Comparison of ENCODE assay signal across 8 cellular contexts in genomic region chr3:13376091-13376490, GRCh38. TPM values are rescaled to one million over a fixed set of nuclear protein-coding genes. Genes with fewer than 3 reads are reported as not detected.
"Had no signal": no experiment of that assay in that cellular context is flagged by ENCODE, and none has a peak within 500 bp of the region (broad histone marks: within the 10 kb centered on the region; RNA-seq: fewer than 3 reads in every experiment).

No MANE protein-coding gene starts in this region.

- H3K27ac Mint-ChIP-seq: HFFc6, IgD-negative memory B cell had no signal

- H3K4me1 ChIP-seq: HAP-1 had no signal

- FAIRE-seq: HepG2 had no signal

- H3K4me3 ChIP-seq: GM23248, HAP-1 had no signal

- H2AFZ ChIP-seq: GM23248 had no signal

- H3K27me3 Mint-ChIP-seq: IgD-negative memory B cell had no signal

- DNase-seq: GM23248, GOT3, H7, HFFc6 had no signal

- H3K27ac ChIP-seq: GM23248, HL-60 had no signal

- H3K9ac ChIP-seq: GM23248 had no signal

- H3K9me3 ChIP-seq: HAP-1 had no signal

- H3K9me3 Mint-ChIP-seq: HFFc6, IgD-negative memory B cell had no signal

- H3K4me3 Mint-ChIP-seq: HFFc6, IgD-negative memory B cell had no signal

RNA-seq across cellular contexts. Expression of gene NUP210, which starts 44.0 kb away (rescaled TPM):
- total RNA-seq: GM23248 had no signal
